8 cellular contexts compared by ENCODE assay signal in the genomic region with DNA sequence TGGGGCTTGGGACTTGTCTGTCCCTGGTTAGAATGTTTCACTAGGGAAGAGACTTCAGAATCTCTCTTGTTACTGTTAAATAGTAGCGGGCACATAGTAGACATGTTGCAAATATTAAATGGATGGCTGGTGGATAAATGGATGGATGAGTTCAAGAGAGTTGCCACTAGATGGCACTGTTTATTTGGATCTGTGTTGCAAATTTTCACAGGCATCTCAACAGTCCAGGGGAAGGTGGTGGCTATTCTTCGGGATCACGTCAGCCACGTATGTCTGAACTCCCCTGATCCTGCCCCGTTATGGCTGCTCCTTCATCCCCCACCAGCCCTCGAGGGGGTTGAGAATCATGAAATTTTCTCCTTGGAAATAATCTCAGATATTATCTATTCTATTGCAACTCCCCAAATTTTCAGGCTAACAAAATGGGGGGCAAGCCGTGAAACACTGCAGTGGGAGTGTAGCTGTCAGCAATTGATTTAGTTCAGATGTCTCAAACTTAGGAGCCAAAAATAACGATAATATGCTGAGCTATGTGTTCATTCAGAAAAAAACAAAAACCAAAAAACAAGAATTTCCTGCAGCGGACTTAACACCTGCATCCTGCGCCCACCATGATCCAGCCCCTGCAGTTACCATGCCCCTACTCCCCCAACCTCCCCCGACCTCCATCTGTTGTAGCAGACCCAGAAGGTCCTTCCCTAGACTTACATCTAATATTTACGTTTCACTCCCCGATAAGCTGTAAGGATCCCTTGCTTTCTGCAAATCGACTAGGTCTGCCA. TPM values are rescaled to one million over a fixed set of nuclear protein-coding genes. Genes with fewer than 3 reads are reported as not detected.
DNase-seq lines count a peak whose midpoint lies in the region; ATAC-seq and TF ChIP-seq lines count a peak whose summit lies in the region.

No MANE protein-coding gene starts in this region.

- no peaks in the 10 kb centered on the region for H3K36me3 ChIP-seq in neural cell (ENCODE audit: insufficient read depth, low read length)

- H3K79me2 ChIP-seq in neural cell (replicated peaks; ENCODE audit: insufficient read depth, low read length), result no peaks in the 10 kb centered on the region

- H2AFZ ChIP-seq in neural cell (ENCODE audit: low read depth, low read length), result no peak overlapping the region

- ATAC-seq in GM19328 (IDR thresholded peaks at IDR 0.05; ENCODE audit: unreplicated experiment) (peak; percentile 81), HG03196 (IDR thresholded peaks at IDR 0.05; ENCODE audit: unreplicated experiment) (peak; percentile 75), WTC11 (peak; percentile 90)

- H3K27ac Mint-ChIP-seq in WTC11, result no peak overlapping the region

- H3F3A ChIP-seq in neural cell (ENCODE audit: insufficient read depth, low read length, poor library complexity, severe bottlenecking), result no peaks in the 10 kb centered on the region

- no peaks in the 10 kb centered on the region for H3K27me3 Mint-ChIP-seq in WTC11 (ENCODE audit: low read depth)

- peak; percentile 76 for TF ChIP-seq RAD21 in neural cell (conservative IDR thresholded peaks at IDR 0.05)

- H4K20me1 ChIP-seq in neural cell (ENCODE audit: insufficient read depth), result no peaks in the 10 kb centered on the region

- no peak overlapping the region for H3K9ac ChIP-seq in neural cell (ENCODE audit: low read length)

- H3K27me3 ChIP-seq in neural cell (ENCODE audit: insufficient read depth, low read depth, low read length), result no peaks in the 10 kb centered on the region

- H3K9me2 ChIP-seq in neural cell (ENCODE audit: insufficient read depth, low read length), result no peaks in the 10 kb centered on the region

- H3K4me2 ChIP-seq in neural cell (ENCODE audit: low read length), result no peak overlapping the region

- CTCF ChIA-PET in WTC11 (lab: Charles Lee), result interaction anchor here (0.6 to 3.5 kb wide), 13 partner anchors 18 to 378 kb away, joined by 3 to 28 read pairs (median 4); a partner anchor contains a TSS

- H3K4me3 ChIP-seq in fibroblast of pulmonary artery (replicated peaks; ENCODE audit: low read depth, low read length), result peak overlapping the region; percentile 37
- H3K4me3 ChIP-seq in neural cell (ENCODE audit: low read length), result no peak overlapping the region

- H3K4me3 Mint-ChIP-seq in WTC11, result 0 out of 2 replicates have a peak overlapping the region, but pooled peaks have one; percentile 19

- H3K4me1 Mint-ChIP-seq in WTC11, result peaks cover 30% of the 10 kb centered on the region

- no peaks in the 10 kb centered on the region for H3K9me3 ChIP-seq in neural cell (ENCODE audit: low read length)

- DNase-seq in DMS53 treated with DMSO at 0.1 percent for 48 hours (lab: John Stamatoyannopoulos, UW; ENCODE audit: unreplicated experiment), result peak; percentile 94
- peak; percentile 73 for DNase-seq in NCI-H2196 treated with DMSO at 0.1 percent for 48 hours (lab: John Stamatoyannopoulos, UW; ENCODE audit: unreplicated experiment)
- DNase-seq in WTC11 (ENCODE audit: low spot score), result no peak
- DNase-seq in fibroblast of pulmonary artery (ENCODE audit: low read depth), result peak; percentile 87
- DNase-seq in NK-92 treated with Interleukin-12 subunit alpha and Interleukin-12 subunit beta, amount 100 ng/mL, for 24 hours (lab: John Stamatoyannopoulos, UW), result no peak

- H3K27ac ChIP-seq in neural cell (ENCODE audit: low read length), result no peak overlapping the region

- 0 out of 2 replicates have a peak, but pooled peaks cover 4% of the 10 kb centered on the region for H3K9me3 Mint-ChIP-seq in WTC11

- TF ChIP-seq CTCF in WTC11 (IDR thresholded peaks at IDR 0.05) (peak; percentile 54), fibroblast of pulmonary artery (IDR thresholded peaks at IDR 0.05; ENCODE audit: low read length, missing control alignments) (peak; percentile 67), neural cell (IDR thresholded peaks at IDR 0.05; ENCODE audit: poor library complexity, severe bottlenecking) (peak; percentile 80)

- no peaks in the 10 kb centered on the region for H3K36me3 Mint-ChIP-seq in WTC11

- no peak for TF ChIP-seq EP300 in neural cell (conservative IDR thresholded peaks at IDR 0.05; ENCODE audit: poor library complexity, severe bottlenecking)

- POLR2A ChIA-PET in WTC11 (lab: Charles Lee), result no interaction called here

TF ChIP-seq in WTC11, 78 proteins besides CTCF, POLR2A, EP300 and RAD21 (continues in another document):
- TF ChIP-seq EMX1 (CRISPR knock-in tag; IDR thresholded peaks at IDR 0.05) (no peak), ZNF396 (CRISPR knock-in tag; IDR thresholded peaks at IDR 0.05; ENCODE audit: borderline replicate concordance) (no peak), KAT7 (CRISPR knock-in tag; IDR thresholded peaks at IDR 0.05; ENCODE audit: borderline replicate concordance) (no peak), MYBL2 (CRISPR knock-in tag; IDR thresholded peaks at IDR 0.05) (no peak), CBFB (CRISPR knock-in tag; IDR thresholded peaks at IDR 0.05; ENCODE audit: low read depth) (no peak), SMAD3 (CRISPR knock-in tag; IDR thresholded peaks at IDR 0.05; ENCODE audit: borderline replicate concordance) (no peak), TCF7 (CRISPR knock-in tag; IDR thresholded peaks at IDR 0.05; ENCODE audit: low read depth) (no peak), NFATC4 (CRISPR knock-in tag; IDR thresholded peaks at IDR 0.05) (no peak), ELF4 (CRISPR knock-in tag; IDR thresholded peaks at IDR 0.05; ENCODE audit: low read depth) (no peak), RORB (CRISPR knock-in tag; IDR thresholded peaks at IDR 0.05) (no peak), ETV6 (CRISPR knock-in tag; IDR thresholded peaks at IDR 0.05) (no peak), GTF2I (CRISPR knock-in tag; conservative IDR thresholded peaks at IDR 0.05) (no peak), RELA (CRISPR knock-in tag; IDR thresholded peaks at IDR 0.05; ENCODE audit: borderline replicate concordance) (no peak), HMGA2 (CRISPR knock-in tag; IDR thresholded peaks at IDR 0.05) (no peak)
- TF ChIP-seq, protein P1, sequence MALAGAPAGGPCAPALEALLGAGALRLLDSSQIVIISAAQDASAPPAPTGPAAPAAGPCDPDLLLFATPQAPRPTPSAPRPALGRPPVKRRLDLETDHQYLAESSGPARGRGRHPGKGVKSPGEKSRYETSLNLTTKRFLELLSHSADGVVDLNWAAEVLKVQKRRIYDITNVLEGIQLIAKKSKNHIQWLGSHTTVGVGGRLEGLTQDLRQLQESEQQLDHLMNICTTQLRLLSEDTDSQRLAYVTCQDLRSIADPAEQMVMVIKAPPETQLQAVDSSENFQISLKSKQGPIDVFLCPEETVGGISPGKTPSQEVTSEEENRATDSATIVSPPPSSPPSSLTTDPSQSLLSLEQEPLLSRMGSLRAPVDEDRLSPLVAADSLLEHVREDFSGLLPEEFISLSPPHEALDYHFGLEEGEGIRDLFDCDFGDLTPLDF (CRISPR knock-in tag; IDR thresholded peaks at IDR 0.05), result no peak

TF ChIP-seq in neural cell, 6 proteins besides CTCF, POLR2A, EP300 and RAD21:
- TF ChIP-seq POLR2AphosphoS5 (IDR thresholded peaks at IDR 0.05), result no peak
- TF ChIP-seq, protein P2, sequence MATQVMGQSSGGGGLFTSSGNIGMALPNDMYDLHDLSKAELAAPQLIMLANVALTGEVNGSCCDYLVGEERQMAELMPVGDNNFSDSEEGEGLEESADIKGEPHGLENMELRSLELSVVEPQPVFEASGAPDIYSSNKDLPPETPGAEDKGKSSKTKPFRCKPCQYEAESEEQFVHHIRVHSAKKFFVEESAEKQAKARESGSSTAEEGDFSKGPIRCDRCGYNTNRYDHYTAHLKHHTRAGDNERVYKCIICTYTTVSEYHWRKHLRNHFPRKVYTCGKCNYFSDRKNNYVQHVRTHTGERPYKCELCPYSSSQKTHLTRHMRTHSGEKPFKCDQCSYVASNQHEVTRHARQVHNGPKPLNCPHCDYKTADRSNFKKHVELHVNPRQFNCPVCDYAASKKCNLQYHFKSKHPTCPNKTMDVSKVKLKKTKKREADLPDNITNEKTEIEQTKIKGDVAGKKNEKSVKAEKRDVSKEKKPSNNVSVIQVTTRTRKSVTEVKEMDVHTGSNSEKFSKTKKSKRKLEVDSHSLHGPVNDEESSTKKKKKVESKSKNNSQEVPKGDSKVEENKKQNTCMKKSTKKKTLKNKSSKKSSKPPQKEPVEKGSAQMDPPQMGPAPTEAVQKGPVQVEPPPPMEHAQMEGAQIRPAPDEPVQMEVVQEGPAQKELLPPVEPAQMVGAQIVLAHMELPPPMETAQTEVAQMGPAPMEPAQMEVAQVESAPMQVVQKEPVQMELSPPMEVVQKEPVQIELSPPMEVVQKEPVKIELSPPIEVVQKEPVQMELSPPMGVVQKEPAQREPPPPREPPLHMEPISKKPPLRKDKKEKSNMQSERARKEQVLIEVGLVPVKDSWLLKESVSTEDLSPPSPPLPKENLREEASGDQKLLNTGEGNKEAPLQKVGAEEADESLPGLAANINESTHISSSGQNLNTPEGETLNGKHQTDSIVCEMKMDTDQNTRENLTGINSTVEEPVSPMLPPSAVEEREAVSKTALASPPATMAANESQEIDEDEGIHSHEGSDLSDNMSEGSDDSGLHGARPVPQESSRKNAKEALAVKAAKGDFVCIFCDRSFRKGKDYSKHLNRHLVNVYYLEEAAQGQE (IDR thresholded peaks at IDR 0.05; ENCODE audit: borderline replicate concordance), result no peak
- no peak for TF ChIP-seq TAF1 (IDR thresholded peaks at IDR 0.05; ENCODE audit: low read depth)
- peak; percentile 74 for TF ChIP-seq SMC3 (conservative IDR thresholded peaks at IDR 0.05; ENCODE audit: poor library complexity)

RNA-seq across cellular contexts. Expression of a gene that starts 29.1 kb away (rescaled TPM):
- 0.33 to 0.50 TPM (median 0.39 TPM) in 3 replicates for total RNA-seq in WTC11 (2021)
- polyA plus RNA-seq in neural cell, result not detected in 2 replicates
- polyA minus RNA-seq in neural cell, result under 0.01 TPM in 1 of 2 replicates, not detected in the other

RNA-seq across cellular contexts. Expression of a gene that starts 58.9 kb away (rescaled TPM):
- 22.3 to 24.3 TPM (median 23.3 TPM) in 3 replicates for total RNA-seq in WTC11 (2021)
- polyA plus RNA-seq in neural cell, result 61.7 and 68.7 TPM in 2 replicates
- polyA minus RNA-seq in neural cell, result 133 and 139 TPM in 2 replicates

Comparison
In these comparisons a context has a peak if more than half of its experiments do, and no peak if none do; other contexts are left out.
1. DNase-seq: peak in DMS53 treated with DMSO at 0.1 percent for 48 hours (single experiment), NCI-H2196 treated with DMSO at 0.1 percent for 48 hours (single experiment) and fibroblast of pulmonary artery (single experiment); none in WTC11 (single experiment) and NK-92 treated with Interleukin-12 subunit alpha and Interleukin-12 subunit beta, amount 100 ng/mL, for 24 hours (single experiment).
2. Peak in every context shown above with its lines, with median percentiles within 50 percentile points of each other: ATAC-seq and CTCF ChIP-seq.